ENCODE assay signal across 1 cellular context in the genomic region with DNA sequence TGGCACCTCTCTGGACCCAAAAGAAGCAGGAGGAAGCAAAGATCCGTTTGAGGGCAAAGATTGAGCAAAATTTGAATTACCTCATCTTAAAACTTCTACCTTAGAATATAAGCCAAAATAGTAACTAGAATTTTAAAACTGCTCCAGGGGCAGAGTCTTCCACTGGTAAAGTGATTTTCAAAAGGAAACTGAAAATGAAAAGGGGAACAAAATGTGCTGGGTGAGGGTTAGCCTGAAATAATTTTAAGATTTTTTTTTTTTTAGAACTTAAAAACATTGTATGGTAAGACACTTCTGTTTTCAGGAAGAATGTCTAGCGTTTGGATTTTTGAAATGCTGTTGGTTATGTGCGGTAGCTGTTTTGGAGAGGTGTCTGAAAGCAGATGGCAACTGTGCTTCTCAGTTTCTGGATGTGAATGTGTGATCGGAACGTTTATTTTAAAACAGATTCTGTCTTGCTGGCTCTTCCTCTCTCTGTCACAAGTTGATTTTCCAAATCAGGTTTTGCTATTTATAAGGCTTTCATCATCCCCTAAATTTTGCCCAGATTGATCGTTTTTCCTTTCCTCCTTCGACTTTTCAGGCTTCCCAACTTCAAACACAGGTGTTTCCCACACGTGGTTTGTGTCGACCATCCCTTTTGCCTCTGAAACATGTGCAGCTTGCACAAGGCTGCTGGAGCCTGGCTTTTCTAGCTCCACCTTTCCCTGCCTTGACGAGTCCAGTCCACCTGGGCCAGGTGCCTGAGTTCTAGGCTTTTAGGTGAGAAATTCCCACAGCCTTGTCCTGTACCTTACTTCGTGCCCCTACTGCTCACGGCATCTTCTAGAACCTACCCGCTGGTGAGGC.
TF ChIP-seq lines count a peak whose summit lies in the region.

No MANE protein-coding gene starts in this region.

TF ChIP-seq in GM23338, 12 proteins besides CTCF, POLR2A, EP300 and RAD21 (continued from another document):
- TF ChIP-seq, protein P1, sequence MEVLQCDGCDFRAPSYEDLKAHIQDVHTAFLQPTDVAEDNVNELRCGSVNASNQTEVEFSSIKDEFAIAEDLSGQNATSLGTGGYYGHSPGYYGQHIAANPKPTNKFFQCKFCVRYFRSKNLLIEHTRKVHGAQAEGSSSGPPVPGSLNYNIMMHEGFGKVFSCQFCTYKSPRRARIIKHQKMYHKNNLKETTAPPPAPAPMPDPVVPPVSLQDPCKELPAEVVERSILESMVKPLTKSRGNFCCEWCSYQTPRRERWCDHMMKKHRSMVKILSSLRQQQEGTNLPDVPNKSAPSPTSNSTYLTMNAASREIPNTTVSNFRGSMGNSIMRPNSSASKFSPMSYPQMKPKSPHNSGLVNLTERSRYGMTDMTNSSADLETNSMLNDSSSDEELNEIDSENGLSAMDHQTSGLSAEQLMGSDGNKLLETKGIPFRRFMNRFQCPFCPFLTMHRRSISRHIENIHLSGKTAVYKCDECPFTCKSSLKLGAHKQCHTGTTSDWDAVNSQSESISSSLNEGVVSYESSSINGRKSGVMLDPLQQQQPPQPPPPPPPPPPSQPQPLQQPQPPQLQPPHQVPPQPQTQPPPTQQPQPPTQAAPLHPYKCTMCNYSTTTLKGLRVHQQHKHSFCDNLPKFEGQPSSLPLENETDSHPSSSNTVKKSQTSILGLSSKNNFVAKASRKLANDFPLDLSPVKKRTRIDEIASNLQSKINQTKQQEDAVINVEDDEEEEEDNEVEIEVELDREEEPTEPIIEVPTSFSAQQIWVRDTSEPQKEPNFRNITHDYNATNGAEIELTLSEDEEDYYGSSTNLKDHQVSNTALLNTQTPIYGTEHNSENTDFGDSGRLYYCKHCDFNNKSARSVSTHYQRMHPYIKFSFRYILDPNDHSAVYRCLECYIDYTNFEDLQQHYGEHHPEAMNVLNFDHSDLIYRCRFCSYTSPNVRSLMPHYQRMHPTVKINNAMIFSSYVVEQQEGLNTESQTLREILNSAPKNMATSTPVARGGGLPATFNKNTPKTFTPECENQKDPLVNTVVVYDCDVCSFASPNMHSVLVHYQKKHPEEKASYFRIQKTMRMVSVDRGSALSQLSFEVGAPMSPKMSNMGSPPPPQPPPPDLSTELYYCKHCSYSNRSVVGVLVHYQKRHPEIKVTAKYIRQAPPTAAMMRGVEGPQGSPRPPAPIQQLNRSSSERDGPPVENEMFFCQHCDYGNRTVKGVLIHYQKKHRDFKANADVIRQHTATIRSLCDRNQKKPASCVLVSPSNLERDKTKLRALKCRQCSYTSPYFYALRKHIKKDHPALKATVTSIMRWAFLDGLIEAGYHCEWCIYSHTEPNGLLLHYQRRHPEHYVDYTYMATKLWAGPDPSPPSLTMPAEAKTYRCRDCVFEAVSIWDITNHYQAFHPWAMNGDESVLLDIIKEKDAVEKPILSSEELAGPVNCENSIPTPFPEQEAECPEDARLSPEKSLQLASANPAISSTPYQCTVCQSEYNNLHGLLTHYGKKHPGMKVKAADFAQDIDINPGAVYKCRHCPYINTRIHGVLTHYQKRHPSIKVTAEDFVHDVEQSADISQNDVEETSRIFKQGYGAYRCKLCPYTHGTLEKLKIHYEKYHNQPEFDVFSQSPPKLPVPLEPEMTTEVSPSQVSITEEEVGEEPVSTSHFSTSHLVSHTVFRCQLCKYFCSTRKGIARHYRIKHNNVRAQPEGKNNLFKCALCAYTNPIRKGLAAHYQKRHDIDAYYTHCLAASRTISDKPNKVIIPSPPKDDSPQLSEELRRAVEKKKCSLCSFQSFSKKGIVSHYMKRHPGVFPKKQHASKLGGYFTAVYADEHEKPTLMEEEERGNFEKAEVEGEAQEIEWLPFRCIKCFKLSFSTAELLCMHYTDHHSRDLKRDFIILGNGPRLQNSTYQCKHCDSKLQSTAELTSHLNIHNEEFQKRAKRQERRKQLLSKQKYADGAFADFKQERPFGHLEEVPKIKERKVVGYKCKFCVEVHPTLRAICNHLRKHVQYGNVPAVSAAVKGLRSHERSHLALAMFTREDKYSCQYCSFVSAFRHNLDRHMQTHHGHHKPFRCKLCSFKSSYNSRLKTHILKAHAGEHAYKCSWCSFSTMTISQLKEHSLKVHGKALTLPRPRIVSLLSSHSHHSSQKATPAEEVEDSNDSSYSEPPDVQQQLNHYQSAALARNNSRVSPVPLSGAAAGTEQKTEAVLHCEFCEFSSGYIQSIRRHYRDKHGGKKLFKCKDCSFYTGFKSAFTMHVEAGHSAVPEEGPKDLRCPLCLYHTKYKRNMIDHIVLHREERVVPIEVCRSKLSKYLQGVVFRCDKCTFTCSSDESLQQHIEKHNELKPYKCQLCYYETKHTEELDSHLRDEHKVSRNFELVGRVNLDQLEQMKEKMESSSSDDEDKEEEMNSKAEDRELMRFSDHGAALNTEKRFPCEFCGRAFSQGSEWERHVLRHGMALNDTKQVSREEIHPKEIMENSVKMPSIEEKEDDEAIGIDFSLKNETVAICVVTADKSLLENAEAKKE (CRISPR knock-in tag; IDR thresholded peaks at IDR 0.05): no peak
- TF ChIP-seq STAT1 (IDR thresholded peaks at IDR 0.05; ENCODE audit: unreplicated experiment) (no peak), CREB1 (CRISPR knock-in tag; IDR thresholded peaks at IDR 0.05; ENCODE audit: low read depth) (no peak)
